8 cellular contexts compared by ENCODE assay signal in genomic region chr9:122092611-122093506, GRCh38. TPM values are rescaled to one million over a fixed set of nuclear protein-coding genes. Genes with fewer than 3 reads are reported as not detected.
DNase-seq lines count a peak whose midpoint lies in the region; ATAC-seq and TF ChIP-seq lines count a peak whose summit lies in the region.

TTLL11 (minus strand) TSS chr9:122093308; CDS start chr9:122093148, 160 bp downstream.

- no peaks in the 10 kb centered on the region for H3K9me3 Mint-ChIP-seq in WTC11

- H3K27me3 Mint-ChIP-seq in WTC11 (ENCODE audit: low read depth): peaks cover 45% of the 10 kb centered on the region

- CTCF ChIA-PET in WTC11 (lab: Charles Lee): interaction anchor here (1.0 to 2.3 kb wide), 5 partner anchors 30 to 258 kb away, joined by 3 to 15 read pairs (median 13); no protein-coding TSS in a partner anchor

- no peak for TF ChIP-seq CTCF in WTC11 (IDR thresholded peaks at IDR 0.05)

- peaks cover 12% of the 10 kb centered on the region for H3K4me1 Mint-ChIP-seq in WTC11

- POLR2A ChIA-PET in WTC11 (lab: Charles Lee): no interaction called here

- H3K4me3 Mint-ChIP-seq in WTC11: peak within 1 kb of the TSS; percentile 82

- no peak within 1 kb of the TSS for H3K27ac Mint-ChIP-seq in WTC11

- H3K36me3 Mint-ChIP-seq in WTC11: no peaks in the 10 kb centered on the region

- peak; percentile 89 for ATAC-seq in GM18909 (IDR thresholded peaks at IDR 0.05; ENCODE audit: poor library complexity, unreplicated experiment)
- ATAC-seq in HG03159 (IDR thresholded peaks at IDR 0.05; ENCODE audit: unreplicated experiment): peak; percentile 85
- ATAC-seq in WTC11: peak; percentile 82

- H3K27ac ChIP-seq in caudate nucleus (ENCODE audit: low read depth, low read length): peak within 1 kb of the TSS; percentile 58

- DNase-seq in AG08395 (ENCODE audit: low spot score) (peak; percentile 96), NCI-H2227 (lab: John Stamatoyannopoulos, UW; ENCODE audit: unreplicated experiment) (peak; percentile 93), WTC11 (ENCODE audit: low spot score) (peak; percentile 92), caudate nucleus (lab: John Stamatoyannopoulos, UW) (peak in 60 of 61 donors; percentile 72 to 98 (median 96)), iris pigment epithelial cell (ENCODE audit: low read depth) (peak; percentile 95)
- peak; percentile 93 to 95 for DNase-seq in stimulated activated CD4-positive, alpha-beta T cell treated with anti-CD3 and anti-CD28 coated beads, Interleukin-12 subunit alpha, Interleukin-12 subunit beta, amount 100 ng/mL, for 24 hours (ENCODE audit: low read depth in 2 of 2)

TF ChIP-seq in WTC11, 78 proteins besides CTCF, POLR2A, EP300 and RAD21 (continues in another document):
- TF ChIP-seq ELF4 (CRISPR knock-in tag; IDR thresholded peaks at IDR 0.05; ENCODE audit: low read depth) (no peak), ZBTB21 (CRISPR knock-in tag; IDR thresholded peaks at IDR 0.05; ENCODE audit: borderline replicate concordance) (no peak), NR2C2 (CRISPR knock-in tag; IDR thresholded peaks at IDR 0.05) (no peak), USF1 (CRISPR knock-in tag; IDR thresholded peaks at IDR 0.05) (peak; percentile 100), ESRRA (CRISPR knock-in tag; IDR thresholded peaks at IDR 0.05; ENCODE audit: borderline replicate concordance) (no peak), AFF4 (CRISPR knock-in tag; IDR thresholded peaks at IDR 0.05; ENCODE audit: borderline replicate concordance) (no peak), TEAD1 (CRISPR knock-in tag; IDR thresholded peaks at IDR 0.05) (no peak), E2F5 (CRISPR knock-in tag; IDR thresholded peaks at IDR 0.05) (no peak), ATF3 (CRISPR knock-in tag; conservative IDR thresholded peaks at IDR 0.05) (no peak), CDX4 (CRISPR knock-in tag; IDR thresholded peaks at IDR 0.05; ENCODE audit: borderline replicate concordance) (no peak), ZNF423 (CRISPR knock-in tag; IDR thresholded peaks at IDR 0.05) (no peak), USF2 (CRISPR knock-in tag; IDR thresholded peaks at IDR 0.05) (peak; percentile 100), PREB (CRISPR knock-in tag; IDR thresholded peaks at IDR 0.05; ENCODE audit: borderline replicate concordance) (no peak), ZNF281 (CRISPR knock-in tag; IDR thresholded peaks at IDR 0.05) (no peak), ERG (CRISPR knock-in tag; IDR thresholded peaks at IDR 0.05) (no peak), JAZF1 (CRISPR knock-in tag; IDR thresholded peaks at IDR 0.05) (no peak)

RNA-seq across cellular contexts. Expression of gene TTLL11, which starts in this region (rescaled TPM):
- 0.50 to 1.1 TPM (median 0.69 TPM) in 3 replicates for total RNA-seq in WTC11 (2021)

Comparison
In these comparisons a context has a peak if more than half of its experiments do, and no peak if none do; other contexts are left out.
1. Peak in every context shown above with its lines: DNase-seq, ATAC-seq and H3K27ac ChIP-seq.